In genomic region chr9:128944966-128945365, GRCh38 we compare ENCODE assay signal across 1 cellular context. TPM values are rescaled to one million over a fixed set of nuclear protein-coding genes. Genes with fewer than 3 reads are reported as not detected.
"Had no signal": no experiment of that assay in that cellular context is flagged by ENCODE, and none has a peak within 500 bp of the region (broad histone marks: within the 10 kb centered on the region; RNA-seq: fewer than 3 reads in every experiment).

No MANE protein-coding gene starts in this region.

RNA-seq across cellular contexts. Expression of gene PHYHD1, which starts 24.2 kb away (rescaled TPM):
- total RNA-seq: activated CD8-positive, alpha-beta memory T cell treated with anti-CD3 and anti-CD28 coated beads for 36 hours had no signal
